In the genomic region with DNA sequence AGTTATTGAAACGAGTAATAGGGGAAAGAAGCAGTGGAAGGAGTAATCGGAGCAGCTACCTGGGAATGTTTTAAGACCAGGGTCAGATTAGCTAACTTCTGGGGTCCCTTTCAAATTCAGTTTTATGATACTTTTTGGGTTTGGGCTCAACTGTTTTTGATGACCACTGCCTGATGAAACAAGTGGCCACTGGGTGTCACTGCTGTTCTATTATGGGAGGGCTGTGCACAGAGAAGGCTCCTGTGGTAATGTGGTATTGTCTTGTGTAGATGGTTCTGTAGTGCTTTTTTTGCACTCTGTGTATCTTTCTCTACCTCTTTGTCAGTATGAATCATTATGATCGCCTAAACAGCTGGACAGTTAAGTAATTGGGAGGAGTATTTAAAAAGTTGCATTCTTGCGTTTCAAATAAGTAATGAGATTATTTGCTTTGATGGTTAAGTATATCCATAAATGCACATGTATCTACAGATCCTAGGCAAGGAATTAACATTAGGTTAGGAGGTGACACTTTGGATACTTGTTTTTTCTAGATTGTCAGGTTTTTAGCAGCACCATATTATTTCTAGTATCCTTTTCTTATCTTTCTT, we compare ENCODE assay signal across 8 cellular contexts.
DNase-seq lines count a peak whose midpoint lies in the region; ATAC-seq, FAIRE-seq and TF ChIP-seq lines count a peak whose summit lies in the region.

No MANE protein-coding gene starts in this region.

- FAIRE-seq in bronchial epithelial cell (lab: Jason Lieb, UNC) = peak; percentile 96
- FAIRE-seq in keratinocyte (lab: Jason Lieb, UNC) = peak; percentile 82

- 38% methylated on average over 4 of the region's 4 CpGs for WGBS in HUES64

- H3K4me3 ChIP-seq in HUES64 (ENCODE audit: low read length) (no peak overlapping the region), PC-9 (no peak overlapping the region), bronchial epithelial cell (ENCODE audit: low read depth, low read length) (no peak overlapping the region), keratinocyte (ENCODE audit: control insufficient read depth in 2 of 3, extremely low read depth in 1 of 3, insufficient read depth in 2 of 3, low read depth in 1 of 3, low read length in 3 of 3) (no peak overlapping the region)

- no peak overlapping the region for H2AFZ ChIP-seq in PC-9
- H2AFZ ChIP-seq in keratinocyte (ENCODE audit: control insufficient read depth, low read length) = no peak overlapping the region

- H3K9me1 ChIP-seq in keratinocyte (ENCODE audit: control insufficient read depth, extremely low read depth, insufficient read depth, low read length) = peaks cover 3% of the 10 kb centered on the region

- H3K36me3 ChIP-seq in HUES64 (ENCODE audit: insufficient read depth, low read length) = no peaks in the 10 kb centered on the region
- no peaks in the 10 kb centered on the region for H3K36me3 ChIP-seq in PC-9 (ENCODE audit: low read depth)
- H3K36me3 ChIP-seq in bronchial epithelial cell (ENCODE audit: control insufficient read depth, insufficient read depth, low read length) = no peaks in the 10 kb centered on the region
- H3K36me3 ChIP-seq in keratinocyte (ENCODE audit: control insufficient read depth in 2 of 2, extremely low read depth in 1 of 2, insufficient read depth in 2 of 2, low read length in 2 of 2) = no peaks in the 10 kb centered on the region

- CTCF ChIA-PET in PC-9 (lab: Charles Lee) = no interaction called here

- H3K4me2 ChIP-seq in PC-9 = no peak overlapping the region
- no peak overlapping the region for H3K4me2 ChIP-seq in keratinocyte (ENCODE audit: control insufficient read depth, extremely low read depth, insufficient read depth, low read depth, low read length)

- ATAC-seq in GM21737 (IDR thresholded peaks at IDR 0.05; ENCODE audit: unreplicated experiment) = peak; percentile 89

- H3K9me3 ChIP-seq in HUES64 (ENCODE audit: insufficient read depth, low read depth, low read length) (peaks cover 4% of the 10 kb centered on the region; the same call in 1 of the 2 replicates), PC-9 (ENCODE audit: insufficient read depth, low read depth) (no peaks in the 10 kb centered on the region), keratinocyte (ENCODE audit: control insufficient read depth, low read depth, low read length) (no peaks in the 10 kb centered on the region)

- H3K27ac ChIP-seq in HUES64 (ENCODE audit: low read depth, low read length) (peak overlapping the region; percentile 34; the same call in 1 of the 2 replicates), PC-9 (no peak overlapping the region), keratinocyte (ENCODE audit: control insufficient read depth, insufficient read depth, low read length) (peak overlapping the region; percentile 22)

- POLR2A ChIA-PET in PC-9 (lab: Charles Lee; ENCODE audit: unreplicated experiment) = no interaction called here

- dilution Hi-C loops in keratinocyte (cut with MboI; ENCODE audit: extremely low pct_ligation_motif_present, low sequenced_read_pairs) = no loop called here

- DNase-seq in NK-92 treated with Interleukin-12 subunit alpha and Interleukin-12 subunit beta, amount 100 ng/mL, for 24 hours (lab: John Stamatoyannopoulos, UW) = peak; percentile 25
- DNase-seq in NK-92 (lab: John Stamatoyannopoulos, UW; ENCODE audit: unreplicated experiment) (no peak), PC-9 (peak in 1 of 2 experiments; percentile 48), bronchial epithelial cell (ENCODE audit: low read depth) (peak; percentile 89), keratinocyte (ENCODE audit: low read depth, low spot score) (peak; percentile 44)
- peak in 2 of 3 experiments; percentile 5 to 38 for DNase-seq in stimulated activated CD4-positive, alpha-beta T cell treated with anti-CD3 and anti-CD28 coated beads, TNF-alpha, amount 100 ng/mL, for 24 hours (ENCODE audit: low read depth in 3 of 3)

- H3K27me3 ChIP-seq in HUES64 (ENCODE audit: insufficient read depth, low read length) = no peaks in the 10 kb centered on the region
- peaks cover 35% of the 10 kb centered on the region for H3K27me3 ChIP-seq in PC-9 (ENCODE audit: insufficient read depth, low read depth)
- no peaks in the 10 kb centered on the region for H3K27me3 ChIP-seq in bronchial epithelial cell (ENCODE audit: control insufficient read depth, insufficient read depth, low read length)
- H3K27me3 ChIP-seq in keratinocyte (ENCODE audit: control insufficient read depth, extremely low read depth, insufficient read depth, low read length) = no peaks in the 10 kb centered on the region

- intact Hi-C loops in PC-9 (cut with micrococcal nuclease; ENCODE audit: unreplicated experiment) = loop anchor here (1.0 to 5.0 kb wide), 3 partner anchors 352 to 1553 kb away; a partner anchor contains a TSS

- peak; percentile 88 for TF ChIP-seq CTCF in PC-9 (conservative IDR thresholded peaks at IDR 0.05)
- TF ChIP-seq CTCF in bronchial epithelial cell (IDR thresholded peaks at IDR 0.05; ENCODE audit: insufficient read depth, low read length, severe bottlenecking) = peak; percentile 80
- TF ChIP-seq CTCF in keratinocyte (optimal IDR thresholded peaks at IDR 0.05 in 1 of 3, IDR thresholded peaks at IDR 0.05 in 1 of 3, conservative IDR thresholded peaks at IDR 0.05 in 1 of 3; ENCODE audit: extremely low read depth in 1 of 3, insufficient read depth in 2 of 3, low read length in 3 of 3) = peak; percentile 83 to 89 (median 88)

- no TSS peak for BruUV-seq in PC-9 (replicated peaks; lab: Mats Ljungman, UMichigan)

- no peaks in the 10 kb centered on the region for H3F3A ChIP-seq in PC-9 (ENCODE audit: insufficient read depth, low read depth)

- H4K20me1 ChIP-seq in PC-9 (ENCODE audit: insufficient read depth) (no peaks in the 10 kb centered on the region), keratinocyte (ENCODE audit: control insufficient read depth, extremely low read depth, insufficient read depth, low read length) (no peaks in the 10 kb centered on the region)

- no peaks in the 10 kb centered on the region for H3K9me2 ChIP-seq in PC-9 (ENCODE audit: insufficient read depth)

- H3K79me2 ChIP-seq in PC-9 (ENCODE audit: low read depth) (no peaks in the 10 kb centered on the region), keratinocyte (ENCODE audit: control insufficient read depth, insufficient read depth, low read length) (no peaks in the 10 kb centered on the region)

- H3K4me1 ChIP-seq in HUES64 (ENCODE audit: insufficient read depth, low read length) (peaks cover 19% of the 10 kb centered on the region), PC-9 (replicated peaks; ENCODE audit: insufficient read depth) (no peaks in the 10 kb centered on the region), keratinocyte (ENCODE audit: control insufficient read depth, extremely low read depth, insufficient read depth, low read length) (peaks cover 15% of the 10 kb centered on the region)

- H3K9ac ChIP-seq in HUES64 (ENCODE audit: low read depth, low read length) = no peak overlapping the region
- H3K9ac ChIP-seq in keratinocyte (ENCODE audit: control insufficient read depth, extremely low read depth, insufficient read depth, low read length) = no peak overlapping the region
